Comparison of ENCODE assay signal across 19 cellular contexts in the genomic region with DNA sequence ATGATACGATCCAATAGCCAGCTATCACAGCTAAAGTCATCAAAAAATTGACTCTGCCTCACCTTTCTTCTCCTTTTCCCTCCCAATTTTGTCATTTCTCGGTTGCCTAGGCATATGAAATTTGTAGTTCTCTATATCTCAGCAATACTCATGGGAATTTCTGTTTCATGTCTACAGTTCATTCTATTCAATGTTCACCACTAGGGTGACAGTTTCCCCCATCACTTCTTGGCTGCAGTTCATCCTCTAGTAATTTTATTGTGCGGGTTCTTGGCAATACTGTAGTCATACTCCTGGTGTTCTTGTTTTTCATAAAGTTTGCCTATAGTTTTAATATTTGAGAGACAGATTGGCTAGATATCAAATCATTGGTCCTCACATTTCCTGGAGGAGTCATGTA.
DNase-seq lines count a peak whose midpoint lies in the region; ATAC-seq, FAIRE-seq and TF ChIP-seq lines count a peak whose summit lies in the region.
"Had no signal": no experiment of that assay in that cellular context is flagged by ENCODE, and none has a peak within 500 bp of the region (broad histone marks: within the 10 kb centered on the region; RNA-seq: fewer than 3 reads in every experiment).

No MANE protein-coding gene starts in this region.

- H3K4me1 ChIP-seq in H9 (ENCODE audit: insufficient read depth, low read length) (no peaks in the 10 kb centered on the region), GM12878 (ENCODE audit: control insufficient read depth, insufficient read depth, low read length) (no peaks in the 10 kb centered on the region)
- H3K4me1 ChIP-seq: BLaER1 treated with 17β-estradiol and CSF1 and Interleukin-3, amounts not matched to agents 10 nM and 100 nM had no signal

- TF ChIP-seq CTCF in H9 (conservative IDR thresholded peaks at IDR 0.05) (peak; percentile 24; the same call in 1 of the 3 replicates), NB4 (IDR thresholded peaks at IDR 0.05; ENCODE audit: low read depth, low read length) (peak; percentile 3), GM12878 (IDR thresholded peaks at IDR 0.05 in 2 of 3, conservative IDR thresholded peaks at IDR 0.05 in 1 of 3; ENCODE audit: control insufficient read depth in 2 of 3, extremely low read depth in 1 of 3, insufficient read depth in 1 of 3, low read depth in 3 of 3, low read length in 3 of 3) (peak in 1 of 3 experiments; percentile 9; a peak in 1 of 6 replicates), brain microvascular endothelial cell (IDR thresholded peaks at IDR 0.05; ENCODE audit: low read depth, low read length, missing control alignments) (no peak)

- no peak overlapping the region for H2AK5ac ChIP-seq in H9 (ENCODE audit: insufficient read length, low read length)

- no peak for FAIRE-seq in GM12878 (lab: Jason Lieb, UNC)
- FAIRE-seq: H54 had no signal

- DNase-seq in H9 (no peak), NB4 (ENCODE audit: low read depth) (peak; percentile 8), GM12878 (ENCODE audit: low read depth, low spot score) (no peak), retina (no peak), brain microvascular endothelial cell (no peak), NCI-H1105 treated with DMSO at 0.1 percent for 48 hours (lab: John Stamatoyannopoulos, UW) (no peak)
- DNase-seq: ACHN; CD8-positive, alpha-beta memory T cell; GDM1; NCI-H1105; NCI-H2081 treated with DMSO at 0.1 percent for 48 hours; NCI-H446 treated with DMSO at 0.1 percent for 48 hours; NCI-H526 treated with DMSO at 0.1 percent for 48 hours; SHP77 treated with DMSO at 0.1 percent for 48 hours; T-helper 1 cell had no signal

- H2BK120ac ChIP-seq in H9 (ENCODE audit: low read depth, low read length, poor library complexity, severe bottlenecking), result no peak overlapping the region

- H3K4ac ChIP-seq in H9 (ENCODE audit: low read depth, low read length), result no peak overlapping the region

- intact Hi-C loops in GM12878 (cut with micrococcal nuclease; ENCODE audit: unreplicated experiment), result no loop called here

- H3K23me2 ChIP-seq in H9 (ENCODE audit: insufficient read length, low read depth, low read length, poor library complexity, severe bottlenecking), result no peaks in the 10 kb centered on the region

- no peak overlapping the region for H3K4me3 Mint-ChIP-seq in H9
- H3K4me3 Mint-ChIP-seq: CD8-positive, alpha-beta memory T cell had no signal

- no peak overlapping the region for H3K56ac ChIP-seq in H9 (ENCODE audit: insufficient read length, low read depth, low read length)

- no peak overlapping the region for H3K4me3 ChIP-seq in NB4 (ENCODE audit: low read depth, low read length)
- no peak overlapping the region for H3K4me3 ChIP-seq in GM12878
- H3K4me3 ChIP-seq in brain microvascular endothelial cell (ENCODE audit: low read depth, low read length), result no peak overlapping the region
- H3K4me3 ChIP-seq: BLaER1 treated with 17β-estradiol and CSF1 and Interleukin-3, amounts not matched to agents 10 nM and 100 nM had no signal

- no peak for TF ChIP-seq EP300 in GM12878 (IDR thresholded peaks at IDR 0.05; ENCODE audit: borderline replicate concordance in 1 of 2, control insufficient read depth in 1 of 2, low read depth in 2 of 2, low read length in 2 of 2)

- H3K27ac ChIP-seq in H9 (ENCODE audit: insufficient read length, low read depth, low read length), result no peak overlapping the region
- H3K27ac ChIP-seq in GM12878 (ENCODE audit: control insufficient read depth, insufficient read depth), result no peak overlapping the region
- no peak overlapping the region for H3K27ac ChIP-seq in brain microvascular endothelial cell
- H3K27ac ChIP-seq: BLaER1 treated with 17β-estradiol and CSF1 and Interleukin-3, amounts not matched to agents 10 nM and 100 nM; RWPE1 had no signal

- H3K18ac ChIP-seq in H9 (ENCODE audit: insufficient read length, low read depth, low read length), result no peak overlapping the region

- H3K79me2 ChIP-seq in H9 (ENCODE audit: insufficient read depth, low read length) (no peaks in the 10 kb centered on the region), GM12878 (ENCODE audit: control insufficient read depth, insufficient read depth, low read length) (no peaks in the 10 kb centered on the region)

- H3K9me3 Mint-ChIP-seq in H9, result peaks cover 20 to 26% of the 10 kb centered on the region in 2 experiments
- H3K9me3 Mint-ChIP-seq: CD8-positive, alpha-beta memory T cell had no signal

- H3K36me3 ChIP-seq in GM12878 (ENCODE audit: control insufficient read depth in 2 of 2, insufficient read depth in 2 of 2, low read length in 1 of 2) (no peaks in the 10 kb centered on the region; a peak in 1 of 4 replicates), brain microvascular endothelial cell (replicated peaks) (no peaks in the 10 kb centered on the region)
- H3K36me3 ChIP-seq: BLaER1 treated with 17β-estradiol and CSF1 and Interleukin-3, amounts not matched to agents 10 nM and 100 nM had no signal

- no peaks in the 10 kb centered on the region for H3K79me1 ChIP-seq in H9 (ENCODE audit: insufficient read depth, low read depth, low read length, poor library complexity, severe bottlenecking)

- CTCF ChIA-PET in GM12878 (lab: Yijun Ruan, JAX), result interaction anchor here (0.6 to 1.2 kb wide), 2 partner anchors 48 to 1067 kb away, joined by 3 read pairs; no protein-coding TSS in a partner anchor

- ATAC-seq in GM12878, result peak; percentile 29; the same call in 1 of the 3 replicates
- no peak for ATAC-seq in GM18502 (IDR thresholded peaks at IDR 0.05; ENCODE audit: poor library complexity, unreplicated experiment)

- H2BK12ac ChIP-seq in H9 (ENCODE audit: insufficient read length, low read depth, low read length), result no peak overlapping the region

- H3K9me3 ChIP-seq in H9 (ENCODE audit: control insufficient read depth, low read depth, low read length), result no peaks in the 10 kb centered on the region
- no peaks in the 10 kb centered on the region; the same call in 2 of the 3 replicates for H3K9me3 ChIP-seq in GM12878 (replicated peaks; ENCODE audit: control insufficient read depth, insufficient read depth, low read length)

- H3K14ac ChIP-seq in H9 (ENCODE audit: insufficient read depth, low read length), result no peak overlapping the region

- H3T11ph ChIP-seq in H9 (ENCODE audit: low read length), result no peak overlapping the region

- no peak for TF ChIP-seq RAD21 in GM12878 (IDR thresholded peaks at IDR 0.05; ENCODE audit: insufficient read depth, low read depth, low read length)

- H2AFZ ChIP-seq in H9 (ENCODE audit: low read length) (no peak overlapping the region), GM12878 (ENCODE audit: control insufficient read depth, low read depth, low read length) (no peak overlapping the region)

- H2BK5ac ChIP-seq in H9 (ENCODE audit: insufficient read length, low read length), result no peak overlapping the region

- no peak overlapping the region for H2BK15ac ChIP-seq in H9 (ENCODE audit: low read depth, low read length)

- H3K27me3 ChIP-seq in H9 (ENCODE audit: insufficient read depth, low read length) (no peaks in the 10 kb centered on the region), GM12878 (replicated peaks in 1 of 2; ENCODE audit: control insufficient read depth in 2 of 2, insufficient read depth in 2 of 2, low read length in 1 of 2) (no peaks in the 10 kb centered on the region), brain microvascular endothelial cell (replicated peaks) (no peaks in the 10 kb centered on the region)
- H3K27me3 ChIP-seq: BLaER1 treated with 17β-estradiol and CSF1 and Interleukin-3, amounts not matched to agents 10 nM and 100 nM had no signal

- H4K91ac ChIP-seq in H9 (ENCODE audit: insufficient read length, low read depth, low read length), result no peak overlapping the region

- WGBS in H9 (ENCODE audit: extremely low coverage, insufficient read length, low lambda C conversion rate), result no CpG with 5 or more reads among the region's 3 CpGs
- 14% methylated on average over 3 of the region's 3 CpGs for WGBS in GM12878 (ENCODE audit: insufficient coverage, insufficient replicate concordance, low lambda C conversion rate, missing lambda C conversion rate)

- H3K27me3 Mint-ChIP-seq in H9 (ENCODE audit: low read depth), result no peaks in the 10 kb centered on the region; the same call in none of the 2 replicates
- H3K27me3 Mint-ChIP-seq: CD8-positive, alpha-beta memory T cell had no signal

- H4K20me1 ChIP-seq in H9 (ENCODE audit: control insufficient read depth, insufficient read depth, insufficient read length), result no peaks in the 10 kb centered on the region
- no peaks in the 10 kb centered on the region for H4K20me1 ChIP-seq in GM12878 (ENCODE audit: control insufficient read depth, insufficient read depth)
- H4K20me1 ChIP-seq: BLaER1 treated with 17β-estradiol and CSF1 and Interleukin-3, amounts not matched to agents 10 nM and 100 nM had no signal

- peaks cover 10 to 26% (median 12%) of the 10 kb centered on the region in 3 experiments for H3K36me3 Mint-ChIP-seq in H9 (ENCODE audit: insufficient read depth in 1 of 3, low read depth in 3 of 3)

- H3K4me1 Mint-ChIP-seq in H9, result peaks cover 6 to 8% of the 10 kb centered on the region in 2 experiments

- no peak overlapping the region for H2BK20ac ChIP-seq in H9 (ENCODE audit: low read depth, low read length, poor library complexity, severe bottlenecking)

- no TSS peak for BruUV-seq in GM12878 (replicated peaks; lab: Mats Ljungman, UMichigan)

- TF ChIP-seq POLR2A in NB4 (IDR thresholded peaks at IDR 0.05; ENCODE audit: extremely low read depth, insufficient read length) (no peak), GM12878 (IDR thresholded peaks at IDR 0.05; ENCODE audit: low read depth, low read length) (no peak)

- in situ Hi-C loops in GM12878 (cut with MboI), result no loop called here
- in situ Hi-C loops in brain microvascular endothelial cell (cut with HindIII; ENCODE audit: low pct_ligation_motif_present, low sequenced_read_pairs), result no loop called here

- RAD21 ChIA-PET in GM12878 (lab: Charles Lee; ENCODE audit: unreplicated experiment), result no interaction called here

- no peak overlapping the region for H4K5ac ChIP-seq in H9 (ENCODE audit: insufficient read length, low read depth, low read length)

- POLR2A ChIA-PET in GM12878 (lab: Charles Lee), result no interaction called here

- no peak overlapping the region for H4K8ac ChIP-seq in H9 (replicated peaks; ENCODE audit: insufficient read length, low read depth, low read length)

- no peak overlapping the region for H3K27ac Mint-ChIP-seq in H9
- H3K27ac Mint-ChIP-seq: CD8-positive, alpha-beta memory T cell had no signal

- SMC1A ChIA-PET in GM12878 (lab: Charles Lee; ENCODE audit: uncharacterized antibody, unreplicated experiment), result interaction anchor here (1.1 to 1.6 kb wide), 5 partner anchors 11 to 120 kb away, joined by 3 to 9 read pairs (median 3); no protein-coding TSS in a partner anchor

- H3K9ac ChIP-seq in H9 (ENCODE audit: extremely low read depth, insufficient read length, low read length), result no peak overlapping the region
- H3K9ac ChIP-seq in GM12878 (ENCODE audit: control insufficient read depth, insufficient read depth, low read length), result no peak overlapping the region
- H3K9ac ChIP-seq: BLaER1 treated with 17β-estradiol and CSF1 and Interleukin-3, amounts not matched to agents 10 nM and 100 nM had no signal

- H3K4me2 ChIP-seq in H9 (ENCODE audit: insufficient read depth, insufficient read length, low read length), result no peak overlapping the region
- no peak overlapping the region for H3K4me2 ChIP-seq in GM12878 (ENCODE audit: control insufficient read depth, insufficient read depth)
- H3K4me2 ChIP-seq: BLaER1 treated with 17β-estradiol and CSF1 and Interleukin-3, amounts not matched to agents 10 nM and 100 nM had no signal

- no peak overlapping the region for H3K23ac ChIP-seq in H9 (ENCODE audit: insufficient read length, low read depth, low read length)
